Comparison of ENCODE assay signal across 8 cellular contexts in genomic region chr9:124258765-124259272, GRCh38. TPM values are rescaled to one million over a fixed set of nuclear protein-coding genes. Genes with fewer than 3 reads are reported as not detected.
DNase-seq lines count a peak whose midpoint lies in the region; ATAC-seq, FAIRE-seq and TF ChIP-seq lines count a peak whose summit lies in the region.

No MANE protein-coding gene starts in this region.

- H3K4me3 ChIP-seq in HEK293 (ENCODE audit: low read depth, low read length): peak overlapping the region; percentile 76
- H3K4me3 ChIP-seq in WI38 (ENCODE audit: low read depth, low read length): peak overlapping the region; percentile 92
- H3K4me3 ChIP-seq in left ventricle myocardium inferior: peak overlapping the region; percentile 84
- H3K4me3 ChIP-seq in skeletal muscle cell (ENCODE audit: low read depth, low read length): peak overlapping the region; percentile 75

- H3K27ac ChIP-seq in HEK293 (ENCODE audit: extremely low read depth, low read depth, low read length) (peak overlapping the region; percentile 80), left ventricle myocardium inferior (replicated peaks) (peak overlapping the region; percentile 84)

- intact Hi-C loops in left ventricle myocardium inferior (cut with micrococcal nuclease): no loop called here

- POLR2A ChIA-PET in HEK293 (lab: Yijun Ruan, JAX): interaction anchor here (0.6 kb wide), 1 partner anchor 114 kb away, joined by 3 read pairs; no protein-coding TSS in a partner anchor

- no peaks in the 10 kb centered on the region for H3K27me3 ChIP-seq in left ventricle myocardium inferior (ENCODE audit: low read depth)

- no peak for ATAC-seq in GM21619 (IDR thresholded peaks at IDR 0.05; ENCODE audit: unreplicated experiment)

- DNase-seq in left ventricle myocardium inferior: no peak
- no peak for DNase-seq in skeletal muscle cell (ENCODE audit: low read depth)
- DNase-seq in GM12892 (ENCODE audit: insufficient read length): no peak
- DNase-seq in inferior parietal cortex (ENCODE audit: extremely low spot score): no peak
- DNase-seq in activated naive CD4-positive, alpha-beta T cell treated with Interleukin-2 at 50 U/mL for 16 hours: no peak

- FAIRE-seq in GM12892 (lab: Jason Lieb, UNC): no peak

- TF ChIP-seq CTCF in HEK293 (tag by site-specific recombination; IDR thresholded peaks at IDR 0.05) (no peak), WI38 (IDR thresholded peaks at IDR 0.05; ENCODE audit: low read depth, low read length) (no peak), left ventricle myocardium inferior (IDR thresholded peaks at IDR 0.05; ENCODE audit: borderline replicate concordance) (no peak)

- H3K9me3 ChIP-seq in HEK293 (ENCODE audit: control insufficient read depth, insufficient read depth, low read depth, low read length) (no peaks in the 10 kb centered on the region), left ventricle myocardium inferior (replicated peaks) (no peaks in the 10 kb centered on the region)

- no peak for TF ChIP-seq POLR2A in GM12892 (IDR thresholded peaks at IDR 0.05; ENCODE audit: low read depth, low read length)

- H3K36me3 ChIP-seq in HEK293 (ENCODE audit: control insufficient read depth in 2 of 2, insufficient read depth in 1 of 2, low read length in 2 of 2) (no peaks in the 10 kb centered on the region), left ventricle myocardium inferior (no peaks in the 10 kb centered on the region)

- CTCF ChIA-PET in HEK293 (lab: Yijun Ruan, JAX): interaction anchor here (0.5 to 0.9 kb wide), 4 partner anchors 133 to 1962 kb away, joined by 3 to 4 read pairs (median 4); no protein-coding TSS in a partner anchor

- H3K4me1 ChIP-seq in HEK293 (ENCODE audit: control insufficient read depth, insufficient read depth, low read length) (peaks cover 5% of the 10 kb centered on the region), left ventricle myocardium inferior (peaks cover 52% of the 10 kb centered on the region)

TF ChIP-seq in HEK293, 187 proteins besides CTCF, POLR2A, EP300 and RAD21 (continues in another document):
- TF ChIP-seq ZBTB48 (tag by site-specific recombination; IDR thresholded peaks at IDR 0.05) (peak; percentile 11), ZNF692 (tag by site-specific recombination; IDR thresholded peaks at IDR 0.05) (peak; percentile 90), ZNF274 (IDR thresholded peaks at IDR 0.05; ENCODE audit: low read length) (no peak), ZNF274 (tag by site-specific recombination; IDR thresholded peaks at IDR 0.05; ENCODE audit: borderline replicate concordance) (no peak), ZNF529 (tag by site-specific recombination; IDR thresholded peaks at IDR 0.05; ENCODE audit: insufficient replicate concordance) (no peak), ZXDB (tag by site-specific recombination; IDR thresholded peaks at IDR 0.05) (no peak), ZNF302 (tag by site-specific recombination; IDR thresholded peaks at IDR 0.05; ENCODE audit: low read depth) (no peak), SP7 (tag by site-specific recombination; IDR thresholded peaks at IDR 0.05) (no peak), BCL11B (tag by site-specific recombination; IDR thresholded peaks at IDR 0.05; ENCODE audit: low read depth) (no peak), ZNF112 (tag by site-specific recombination; IDR thresholded peaks at IDR 0.05) (no peak), ZNF558 (tag by site-specific recombination; IDR thresholded peaks at IDR 0.05) (no peak), ZNF292 (tag by site-specific recombination; IDR thresholded peaks at IDR 0.05; ENCODE audit: borderline replicate concordance, low read depth) (no peak), ZNF449 (tag by site-specific recombination; IDR thresholded peaks at IDR 0.05) (no peak), ZNF280C (tag by site-specific recombination; IDR thresholded peaks at IDR 0.05) (no peak), ZNF184 (tag by site-specific recombination; IDR thresholded peaks at IDR 0.05) (no peak), ZNF335 (tag by site-specific recombination; conservative IDR thresholded peaks at IDR 0.05) (peak; percentile 82), ZSCAN18 (tag by site-specific recombination; IDR thresholded peaks at IDR 0.05) (no peak), GLIS2 (tag by site-specific recombination; IDR thresholded peaks at IDR 0.05) (peak; percentile 46), ZNF148 (tag by site-specific recombination; IDR thresholded peaks at IDR 0.05; ENCODE audit: borderline replicate concordance) (no peak), ZIC2 (tag by site-specific recombination; IDR thresholded peaks at IDR 0.05) (no peak), PRDM1 (tag by site-specific recombination; IDR thresholded peaks at IDR 0.05) (no peak), ZNF837 (tag by site-specific recombination; IDR thresholded peaks at IDR 0.05) (no peak), ZFP69B (tag by site-specific recombination; IDR thresholded peaks at IDR 0.05) (peak; percentile 86), ZNF221 (tag by site-specific recombination; IDR thresholded peaks at IDR 0.05; ENCODE audit: borderline replicate concordance) (no peak), FEZF1 (tag by site-specific recombination; IDR thresholded peaks at IDR 0.05) (no peak), ZFP37 (tag by site-specific recombination; IDR thresholded peaks at IDR 0.05) (0 out of 2 replicates have a peak, but pooled peaks have one; percentile 7)

RNA-seq across cellular contexts. Expression of gene NEK6, which starts 1.1 kb away (rescaled TPM):
- 8.7 TPM for total RNA-seq in left ventricle myocardium inferior
- polyA plus RNA-seq in GM12892 (2012; ENCODE audit: missing spikeins): 142 TPM
